ENCODE assay signal across 18 cellular contexts in the genomic region with DNA sequence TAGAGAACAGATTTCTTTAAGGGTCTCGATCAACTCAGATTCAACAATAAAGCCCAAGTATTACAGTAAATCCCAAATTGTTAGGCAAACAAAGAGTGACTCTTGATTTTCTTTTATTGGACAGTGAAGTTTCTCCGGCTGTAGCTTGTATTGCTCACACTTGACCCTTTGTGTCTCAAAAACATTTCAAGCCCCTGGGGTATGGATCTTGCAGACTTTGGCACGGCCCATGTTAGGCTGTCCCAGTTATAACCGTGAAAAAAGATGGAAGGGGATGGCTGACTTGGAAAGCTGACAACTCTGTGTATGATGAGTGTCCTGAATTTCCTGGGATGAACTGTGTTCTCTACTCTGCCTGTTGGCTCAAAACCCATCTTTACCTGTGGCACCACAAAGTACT.
"Had no signal": no experiment of that assay in that cellular context is flagged by ENCODE, and none has a peak within 500 bp of the region (broad histone marks: within the 10 kb centered on the region; RNA-seq: fewer than 3 reads in every experiment).

No MANE protein-coding gene starts in this region.

- H3K27ac ChIP-seq: colonic mucosa, esophagus muscularis mucosa, foreskin keratinocyte, gastrocnemius medialis, heart right ventricle, left lung, lower lobe of right lung had no signal

- ATAC-seq: effector memory CD8-positive, alpha-beta T cell; foreskin keratinocyte; gastrocnemius medialis; heart right ventricle; left lung; left ventricle myocardium superior; lower lobe of right lung; mucosa of descending colon had no signal

- H3K27me3 ChIP-seq: colonic mucosa, esophagus muscularis mucosa, foreskin keratinocyte, gastrocnemius medialis, heart right ventricle, left lung had no signal

- H3K4me1 ChIP-seq: colonic mucosa, esophagus muscularis mucosa, foreskin keratinocyte, gastrocnemius medialis, heart right ventricle, left lung, lower lobe of right lung had no signal

- H3K4me3 ChIP-seq: colonic mucosa, esophagus muscularis mucosa, gastrocnemius medialis, heart right ventricle, left lung, lower lobe of right lung, mucosa of descending colon had no signal

- DNase-seq: colonic mucosa; cortex of kidney; effector CD8-positive, alpha-beta T cell; effector memory CD8-positive, alpha-beta T cell; endodermal cell; foreskin keratinocyte; gastrocnemius medialis; glutamatergic neuron; head of caudate nucleus; heart right ventricle; hippocampal formation; left cardiac atrium; left lung; left ventricle myocardium superior; lower lobe of right lung; mesenchymal stem cell; mucosa of descending colon had no signal

- H3K36me3 ChIP-seq: colonic mucosa, esophagus muscularis mucosa, gastrocnemius medialis, heart right ventricle, left lung, lower lobe of right lung had no signal

- H3K9me3 ChIP-seq: colonic mucosa, esophagus muscularis mucosa, gastrocnemius medialis, left lung, lower lobe of right lung, mucosa of descending colon had no signal
